In genomic region chr1:31795801-31796621, GRCh38 we compare ENCODE assay signal across 1 cellular context.
A peak's percentile ranks its signal among the peaks of the same experiment; 100 is the strongest.
TF ChIP-seq lines count a peak whose summit lies in the region.

No MANE protein-coding gene starts in this region.

TF ChIP-seq in K562, 482 proteins besides CTCF, POLR2A, EP300 and RAD21 (continued from another document and continues in another):
- TF ChIP-seq ZNF280A (IDR thresholded peaks at IDR 0.05; ENCODE audit: low read depth, partially characterized antibody) (no peak), HDAC1 (IDR thresholded peaks at IDR 0.05) (no peak), UBTF (IDR thresholded peaks at IDR 0.05; ENCODE audit: borderline replicate concordance in 1 of 2, low read depth in 2 of 2, low read length in 2 of 2) (no peak), HMGXB4 (CRISPR knock-in tag; IDR thresholded peaks at IDR 0.05) (no peak), MAZ (CRISPR knock-in tag; conservative IDR thresholded peaks at IDR 0.05 in 1 of 2, IDR thresholded peaks at IDR 0.05 in 1 of 2) (peak in 1 of 2 experiments; percentile 70; a peak in 2 of 4 replicates), POLR3A (IDR thresholded peaks at IDR 0.05; ENCODE audit: borderline replicate concordance, extremely low read depth, insufficient read depth, insufficient read length) (no peak), ZBED1 (IDR thresholded peaks at IDR 0.05) (no peak), C11orf30 (IDR thresholded peaks at IDR 0.05; ENCODE audit: low read depth) (no peak), ZNF655 (CRISPR knock-in tag; IDR thresholded peaks at IDR 0.05) (no peak), ZNF263 (CRISPR knock-in tag; IDR thresholded peaks at IDR 0.05; ENCODE audit: borderline replicate concordance) (peak; percentile 90), HDAC3 (IDR thresholded peaks at IDR 0.05; ENCODE audit: borderline replicate concordance, partially characterized antibody) (no peak), TFE3 (CRISPR knock-in tag; IDR thresholded peaks at IDR 0.05) (no peak), YY1 (IDR thresholded peaks at IDR 0.05; ENCODE audit: borderline replicate concordance in 1 of 3, control insufficient read depth in 1 of 3, extremely low read depth in 1 of 3, insufficient read depth in 3 of 3, insufficient read length in 1 of 3, insufficient replicate concordance in 2 of 3, low read depth in 1 of 3, low read length in 2 of 3) (no peak), TAF9B (IDR thresholded peaks at IDR 0.05; ENCODE audit: partially characterized antibody) (no peak), ATF7 (IDR thresholded peaks at IDR 0.05) (no peak), NRF1 (conservative IDR thresholded peaks at IDR 0.05 in 1 of 2, IDR thresholded peaks at IDR 0.05 in 1 of 2) (0 out of 4 replicates have a peak, but pooled peaks of 1 of the 2 experiments have one; percentile 6), DACH1 (IDR thresholded peaks at IDR 0.05; ENCODE audit: partially characterized antibody) (no peak), ZNF449 (CRISPR knock-in tag; IDR thresholded peaks at IDR 0.05) (no peak), NCOR1 (IDR thresholded peaks at IDR 0.05) (no peak), E2F4 (CRISPR knock-in tag; IDR thresholded peaks at IDR 0.05; ENCODE audit: low read depth) (no peak), THAP7 (CRISPR knock-in tag; IDR thresholded peaks at IDR 0.05) (no peak), KAT8 (IDR thresholded peaks at IDR 0.05; ENCODE audit: low read depth) (no peak), RBM17 (IDR thresholded peaks at IDR 0.05; ENCODE audit: borderline replicate concordance, low read depth, low read length) (no peak), RREB1 (CRISPR knock-in tag; IDR thresholded peaks at IDR 0.05) (no peak), CEBPZ (IDR thresholded peaks at IDR 0.05; ENCODE audit: borderline replicate concordance, low read depth, low read length) (no peak), NFE2 (IDR thresholded peaks at IDR 0.05; ENCODE audit: low read depth) (0 out of 2 replicates have a peak, but pooled peaks have one; percentile 7), POLR2H (tag; IDR thresholded peaks at IDR 0.05; ENCODE audit: low read depth) (no peak), ZNF324 (CRISPR knock-in tag; IDR thresholded peaks at IDR 0.05) (no peak), SREBF1 (IDR thresholded peaks at IDR 0.05; ENCODE audit: borderline replicate concordance, low read depth, low read length) (no peak), HMG20B (CRISPR knock-in tag; IDR thresholded peaks at IDR 0.05) (no peak), ELK1 (CRISPR knock-in tag; IDR thresholded peaks at IDR 0.05) (no peak), EWSR1 (IDR thresholded peaks at IDR 0.05; ENCODE audit: borderline replicate concordance, low read depth, partially characterized antibody) (no peak)
